Comparison of ENCODE assay signal across 1 cellular context in the genomic region with DNA sequence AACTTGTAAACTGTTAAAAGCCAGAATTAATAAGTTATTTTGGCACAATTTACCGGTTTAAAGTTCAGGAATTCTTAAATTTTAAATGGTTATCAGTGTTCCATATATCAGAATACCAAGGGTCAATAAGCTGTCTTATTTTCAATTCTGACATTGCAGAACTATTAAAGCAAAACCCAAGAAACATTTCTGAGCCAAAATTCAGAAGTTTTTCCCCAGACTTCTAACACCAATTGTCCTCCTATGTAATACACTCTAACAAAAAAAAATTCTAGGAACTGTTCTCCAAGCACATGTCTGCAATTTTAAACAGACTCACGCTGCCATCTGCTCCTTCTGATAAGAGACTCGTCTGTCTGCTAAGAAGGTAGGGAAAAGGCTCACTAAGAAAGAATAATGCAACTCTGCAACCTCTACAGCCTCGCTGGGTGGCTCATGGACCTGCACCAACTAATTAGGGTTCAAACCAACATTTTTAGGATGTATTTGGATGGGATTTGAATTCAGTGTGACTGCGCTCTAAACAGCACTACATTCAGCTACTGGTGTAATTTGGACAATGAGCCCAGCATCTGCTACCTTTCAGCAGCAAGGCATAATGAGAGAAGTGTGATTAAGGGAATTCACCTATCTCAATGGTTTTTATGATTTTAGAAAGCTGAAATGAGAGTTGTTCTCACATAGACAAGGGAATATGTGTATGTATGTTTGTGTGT.
A peak's percentile ranks its signal among the peaks of the same experiment; 100 is the strongest.
TF ChIP-seq lines count a peak whose summit lies in the region.

No MANE protein-coding gene starts in this region.

TF ChIP-seq in K562, 482 proteins besides CTCF, POLR2A, EP300 and RAD21 (continued from another document and continues in another):
- TF ChIP-seq, protein P1, sequence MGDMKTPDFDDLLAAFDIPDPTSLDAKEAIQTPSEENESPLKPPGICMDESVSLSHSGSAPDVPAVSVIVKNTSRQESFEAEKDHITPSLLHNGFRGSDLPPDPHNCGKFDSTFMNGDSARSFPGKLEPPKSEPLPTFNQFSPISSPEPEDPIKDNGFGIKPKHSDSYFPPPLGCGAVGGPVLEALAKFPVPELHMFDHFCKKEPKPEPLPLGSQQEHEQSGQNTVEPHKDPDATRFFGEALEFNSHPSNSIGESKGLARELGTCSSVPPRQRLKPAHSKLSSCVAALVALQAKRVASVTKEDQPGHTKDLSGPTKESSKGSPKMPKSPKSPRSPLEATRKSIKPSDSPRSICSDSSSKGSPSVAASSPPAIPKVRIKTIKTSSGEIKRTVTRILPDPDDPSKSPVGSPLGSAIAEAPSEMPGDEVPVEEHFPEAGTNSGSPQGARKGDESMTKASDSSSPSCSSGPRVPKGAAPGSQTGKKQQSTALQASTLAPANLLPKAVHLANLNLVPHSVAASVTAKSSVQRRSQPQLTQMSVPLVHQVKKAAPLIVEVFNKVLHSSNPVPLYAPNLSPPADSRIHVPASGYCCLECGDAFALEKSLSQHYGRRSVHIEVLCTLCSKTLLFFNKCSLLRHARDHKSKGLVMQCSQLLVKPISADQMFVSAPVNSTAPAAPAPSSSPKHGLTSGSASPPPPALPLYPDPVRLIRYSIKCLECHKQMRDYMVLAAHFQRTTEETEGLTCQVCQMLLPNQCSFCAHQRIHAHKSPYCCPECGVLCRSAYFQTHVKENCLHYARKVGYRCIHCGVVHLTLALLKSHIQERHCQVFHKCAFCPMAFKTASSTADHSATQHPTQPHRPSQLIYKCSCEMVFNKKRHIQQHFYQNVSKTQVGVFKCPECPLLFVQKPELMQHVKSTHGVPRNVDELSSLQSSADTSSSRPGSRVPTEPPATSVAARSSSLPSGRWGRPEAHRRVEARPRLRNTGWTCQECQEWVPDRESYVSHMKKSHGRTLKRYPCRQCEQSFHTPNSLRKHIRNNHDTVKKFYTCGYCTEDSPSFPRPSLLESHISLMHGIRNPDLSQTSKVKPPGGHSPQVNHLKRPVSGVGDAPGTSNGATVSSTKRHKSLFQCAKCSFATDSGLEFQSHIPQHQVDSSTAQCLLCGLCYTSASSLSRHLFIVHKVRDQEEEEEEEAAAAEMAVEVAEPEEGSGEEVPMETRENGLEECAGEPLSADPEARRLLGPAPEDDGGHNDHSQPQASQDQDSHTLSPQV (IDR thresholded peaks at IDR 0.05), result peak; percentile 81
- no peak for TF ChIP-seq ZNF121 (CRISPR knock-in tag; conservative IDR thresholded peaks at IDR 0.05)
- TF ChIP-seq GABPB1 (CRISPR knock-in tag; IDR thresholded peaks at IDR 0.05), result no peak
- TF ChIP-seq, protein P2, sequence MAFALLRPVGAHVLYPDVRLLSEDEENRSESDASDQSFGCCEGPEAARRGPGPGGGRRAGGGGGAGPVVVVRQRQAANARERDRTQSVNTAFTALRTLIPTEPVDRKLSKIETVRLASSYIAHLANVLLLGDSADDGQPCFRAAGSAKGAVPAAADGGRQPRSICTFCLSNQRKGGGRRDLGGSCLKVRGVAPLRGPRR (CRISPR knock-in tag; IDR thresholded peaks at IDR 0.05), result no peak; the same call in 1 of the 2 replicates
- peak; percentile 92 for TF ChIP-seq BRD9 (IDR thresholded peaks at IDR 0.05; ENCODE audit: low read depth, partially characterized antibody)
- no peak for TF ChIP-seq THRAP3 (IDR thresholded peaks at IDR 0.05; ENCODE audit: borderline replicate concordance)
- no peak for TF ChIP-seq BCL6 (CRISPR knock-in tag; IDR thresholded peaks at IDR 0.05)
- TF ChIP-seq, protein P3, sequence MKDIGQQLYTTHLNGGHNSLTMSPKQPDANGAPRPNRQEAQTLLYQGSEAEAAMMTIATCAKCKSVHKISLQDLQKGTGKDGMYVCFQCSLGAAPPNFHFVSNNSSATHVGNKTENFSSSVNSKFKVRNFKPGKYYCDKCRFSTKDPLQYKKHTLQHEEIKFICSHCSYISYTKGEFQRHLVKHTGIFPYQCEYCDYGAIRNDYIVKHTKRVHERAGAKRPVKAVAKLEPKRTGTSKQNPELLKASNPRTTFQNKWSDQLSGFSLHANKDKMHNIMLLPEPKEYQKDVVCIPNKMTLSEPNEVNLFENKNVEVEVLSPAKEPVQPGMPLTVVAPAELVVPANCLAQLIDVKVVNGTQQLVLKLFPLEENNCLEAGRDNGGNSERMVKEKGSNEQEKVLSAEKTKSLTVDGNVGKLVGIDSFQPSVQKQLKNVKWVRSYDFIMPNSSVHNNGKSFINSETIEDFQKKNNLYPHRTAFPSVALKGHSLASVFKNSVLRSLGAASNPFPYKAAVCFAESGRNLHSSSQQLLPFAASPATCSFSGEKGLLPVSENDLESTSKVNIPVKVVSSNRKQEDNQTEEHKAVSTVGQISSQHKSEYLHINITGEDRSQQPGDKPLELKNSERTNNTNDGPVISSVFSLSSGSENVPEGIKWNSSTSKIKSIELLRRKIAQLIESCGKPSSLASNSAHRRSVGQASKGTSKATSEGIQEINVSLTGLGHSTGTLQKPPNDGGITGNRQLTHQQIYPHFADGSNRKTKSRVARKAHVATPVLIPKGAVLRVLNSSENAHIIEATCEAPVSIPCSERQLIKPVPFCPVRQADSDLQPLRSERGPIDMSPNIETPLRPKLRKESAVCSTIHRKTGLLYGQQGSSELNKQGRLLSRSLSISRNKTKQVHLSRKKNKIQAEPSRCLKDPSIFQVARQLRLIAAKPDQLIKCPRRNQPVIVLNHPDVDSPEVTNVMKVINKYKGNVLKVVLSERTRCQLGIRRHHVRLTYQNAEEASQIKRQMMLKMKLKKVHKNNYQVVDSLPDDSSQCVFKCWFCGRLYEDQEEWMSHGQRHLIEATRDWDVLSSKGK (CRISPR knock-in tag; IDR thresholded peaks at IDR 0.05), result no peak
- TF ChIP-seq JUNB (CRISPR knock-in tag; conservative IDR thresholded peaks at IDR 0.05), result no peak
- TF ChIP-seq FOS (IDR thresholded peaks at IDR 0.05; ENCODE audit: extremely low read depth, insufficient read length), result no peak
- peak; percentile 74 for TF ChIP-seq NFIC (IDR thresholded peaks at IDR 0.05)
- TF ChIP-seq ZNF41 (CRISPR knock-in tag; conservative IDR thresholded peaks at IDR 0.05), result no peak
- TF ChIP-seq RBM17 (IDR thresholded peaks at IDR 0.05; ENCODE audit: borderline replicate concordance, low read depth, low read length), result no peak
- TF ChIP-seq RFX7 (CRISPR knock-in tag; IDR thresholded peaks at IDR 0.05), result no peak
- peak; percentile 61 for TF ChIP-seq ZNF316 (IDR thresholded peaks at IDR 0.05)
- no peak for TF ChIP-seq NFE2L1 (tag; IDR thresholded peaks at IDR 0.05; ENCODE audit: borderline replicate concordance, low read depth)
- TF ChIP-seq CEBPB (tag; IDR thresholded peaks at IDR 0.05), result peak; percentile 46
- peak; percentile 15 for TF ChIP-seq TAF9B (IDR thresholded peaks at IDR 0.05; ENCODE audit: partially characterized antibody)
- TF ChIP-seq, protein P4, sequence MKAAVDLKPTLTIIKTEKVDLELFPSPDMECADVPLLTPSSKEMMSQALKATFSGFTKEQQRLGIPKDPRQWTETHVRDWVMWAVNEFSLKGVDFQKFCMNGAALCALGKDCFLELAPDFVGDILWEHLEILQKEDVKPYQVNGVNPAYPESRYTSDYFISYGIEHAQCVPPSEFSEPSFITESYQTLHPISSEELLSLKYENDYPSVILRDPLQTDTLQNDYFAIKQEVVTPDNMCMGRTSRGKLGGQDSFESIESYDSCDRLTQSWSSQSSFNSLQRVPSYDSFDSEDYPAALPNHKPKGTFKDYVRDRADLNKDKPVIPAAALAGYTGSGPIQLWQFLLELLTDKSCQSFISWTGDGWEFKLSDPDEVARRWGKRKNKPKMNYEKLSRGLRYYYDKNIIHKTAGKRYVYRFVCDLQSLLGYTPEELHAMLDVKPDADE (conservative IDR thresholded peaks at IDR 0.05; ENCODE audit: control insufficient read depth, low read depth, low read length), result no peak
- no peak for TF ChIP-seq TEAD2 (tag; IDR thresholded peaks at IDR 0.05)
- TF ChIP-seq, protein P5, sequence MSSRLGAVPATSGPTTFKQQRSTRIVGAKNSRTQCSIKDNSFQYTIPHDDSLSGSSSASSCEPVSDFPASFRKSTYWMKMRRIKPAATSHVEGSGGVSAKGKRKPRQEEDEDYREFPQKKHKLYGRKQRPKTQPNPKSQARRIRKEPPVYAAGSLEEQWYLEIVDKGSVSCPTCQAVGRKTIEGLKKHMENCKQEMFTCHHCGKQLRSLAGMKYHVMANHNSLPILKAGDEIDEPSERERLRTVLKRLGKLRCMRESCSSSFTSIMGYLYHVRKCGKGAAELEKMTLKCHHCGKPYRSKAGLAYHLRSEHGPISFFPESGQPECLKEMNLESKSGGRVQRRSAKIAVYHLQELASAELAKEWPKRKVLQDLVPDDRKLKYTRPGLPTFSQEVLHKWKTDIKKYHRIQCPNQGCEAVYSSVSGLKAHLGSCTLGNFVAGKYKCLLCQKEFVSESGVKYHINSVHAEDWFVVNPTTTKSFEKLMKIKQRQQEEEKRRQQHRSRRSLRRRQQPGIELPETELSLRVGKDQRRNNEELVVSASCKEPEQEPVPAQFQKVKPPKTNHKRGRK (tag; IDR thresholded peaks at IDR 0.05), result no peak
- no peak for TF ChIP-seq SP2 (IDR thresholded peaks at IDR 0.05; ENCODE audit: extremely low read depth, low read depth, low read length, poor library complexity, severe bottlenecking)
- TF ChIP-seq SMAD3 (CRISPR knock-in tag; conservative IDR thresholded peaks at IDR 0.05), result no peak
- TF ChIP-seq, protein P6, sequence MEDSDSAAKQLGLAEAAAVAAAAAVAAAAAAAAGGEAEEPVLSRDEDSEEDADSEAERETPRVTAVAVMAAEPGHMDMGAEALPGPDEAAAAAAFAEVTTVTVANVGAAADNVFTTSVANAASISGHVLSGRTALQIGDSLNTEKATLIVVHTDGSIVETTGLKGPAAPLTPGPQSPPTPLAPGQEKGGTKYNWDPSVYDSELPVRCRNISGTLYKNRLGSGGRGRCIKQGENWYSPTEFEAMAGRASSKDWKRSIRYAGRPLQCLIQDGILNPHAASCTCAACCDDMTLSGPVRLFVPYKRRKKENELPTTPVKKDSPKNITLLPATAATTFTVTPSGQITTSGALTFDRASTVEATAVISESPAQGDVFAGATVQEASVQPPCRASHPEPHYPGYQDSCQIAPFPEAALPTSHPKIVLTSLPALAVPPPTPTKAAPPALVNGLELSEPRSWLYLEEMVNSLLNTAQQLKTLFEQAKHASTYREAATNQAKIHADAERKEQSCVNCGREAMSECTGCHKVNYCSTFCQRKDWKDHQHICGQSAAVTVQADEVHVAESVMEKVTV (CRISPR knock-in tag; IDR thresholded peaks at IDR 0.05), result no peak
- TF ChIP-seq, protein P7, sequence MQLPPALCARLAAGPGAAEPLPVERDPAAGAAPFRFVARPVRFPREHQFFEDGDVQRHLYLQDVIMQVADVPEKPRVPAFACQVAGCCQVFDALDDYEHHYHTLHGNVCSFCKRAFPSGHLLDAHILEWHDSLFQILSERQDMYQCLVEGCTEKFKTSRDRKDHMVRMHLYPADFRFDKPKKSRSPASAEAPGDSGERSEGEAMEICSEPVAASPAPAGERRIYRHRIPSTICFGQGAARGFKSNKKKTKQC (CRISPR knock-in tag; IDR thresholded peaks at IDR 0.05), result no peak
- TF ChIP-seq BRD4 (IDR thresholded peaks at IDR 0.05), result 0 out of 2 replicates have a peak, but pooled peaks have one; percentile 40
- TF ChIP-seq CSDE1 (IDR thresholded peaks at IDR 0.05), result no peak
- TF ChIP-seq, protein P8, sequence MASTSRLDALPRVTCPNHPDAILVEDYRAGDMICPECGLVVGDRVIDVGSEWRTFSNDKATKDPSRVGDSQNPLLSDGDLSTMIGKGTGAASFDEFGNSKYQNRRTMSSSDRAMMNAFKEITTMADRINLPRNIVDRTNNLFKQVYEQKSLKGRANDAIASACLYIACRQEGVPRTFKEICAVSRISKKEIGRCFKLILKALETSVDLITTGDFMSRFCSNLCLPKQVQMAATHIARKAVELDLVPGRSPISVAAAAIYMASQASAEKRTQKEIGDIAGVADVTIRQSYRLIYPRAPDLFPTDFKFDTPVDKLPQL (IDR thresholded peaks at IDR 0.05; ENCODE audit: extremely low read depth, insufficient read length), result no peak
- TF ChIP-seq GABPA (tag; conservative IDR thresholded peaks at IDR 0.05; ENCODE audit: low read depth), result no peak
- TF ChIP-seq HNRNPK (IDR thresholded peaks at IDR 0.05; ENCODE audit: low read depth, low read length, poor library complexity, severe bottlenecking), result no peak
- TF ChIP-seq HNRNPL (IDR thresholded peaks at IDR 0.05; ENCODE audit: low read depth, low read length), result no peak
- TF ChIP-seq SOX6 (IDR thresholded peaks at IDR 0.05), result peak; percentile 94
- TF ChIP-seq RHOXF2B (CRISPR knock-in tag; conservative IDR thresholded peaks at IDR 0.05), result no peak
- peak; percentile 90 for TF ChIP-seq BHLHE40 (IDR thresholded peaks at IDR 0.05; ENCODE audit: low read length)
- TF ChIP-seq, protein P9, sequence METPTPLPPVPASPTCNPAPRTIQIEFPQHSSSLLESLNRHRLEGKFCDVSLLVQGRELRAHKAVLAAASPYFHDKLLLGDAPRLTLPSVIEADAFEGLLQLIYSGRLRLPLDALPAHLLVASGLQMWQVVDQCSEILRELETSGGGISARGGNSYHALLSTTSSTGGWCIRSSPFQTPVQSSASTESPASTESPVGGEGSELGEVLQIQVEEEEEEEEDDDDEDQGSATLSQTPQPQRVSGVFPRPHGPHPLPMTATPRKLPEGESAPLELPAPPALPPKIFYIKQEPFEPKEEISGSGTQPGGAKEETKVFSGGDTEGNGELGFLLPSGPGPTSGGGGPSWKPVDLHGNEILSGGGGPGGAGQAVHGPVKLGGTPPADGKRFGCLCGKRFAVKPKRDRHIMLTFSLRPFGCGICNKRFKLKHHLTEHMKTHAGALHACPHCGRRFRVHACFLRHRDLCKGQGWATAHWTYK (CRISPR knock-in tag; IDR thresholded peaks at IDR 0.05), result 0 out of 2 replicates have a peak, but pooled peaks have one; percentile 60
- no peak for TF ChIP-seq PHTF2 (CRISPR knock-in tag; IDR thresholded peaks at IDR 0.05)
